Comparison of ENCODE assay signal across 16 cellular contexts in the genomic region with DNA sequence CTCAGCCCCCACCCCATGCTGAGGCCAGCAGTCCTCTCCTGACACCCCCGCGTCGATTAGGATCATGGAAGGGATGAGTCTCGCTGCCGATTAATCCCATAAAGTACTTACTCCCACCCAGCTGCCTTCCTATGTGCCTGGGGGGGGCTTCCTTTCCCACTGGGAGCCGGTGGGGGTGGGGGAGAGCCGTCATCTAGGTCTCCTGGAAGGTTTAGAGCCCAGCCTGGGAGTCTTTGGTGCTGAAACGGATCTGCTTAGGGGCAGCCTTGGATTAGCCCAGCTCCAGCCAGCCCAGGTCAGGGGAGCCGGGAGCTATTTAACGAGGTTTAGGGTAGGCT. TPM values are rescaled to one million over a fixed set of nuclear protein-coding genes. Genes with fewer than 3 reads are reported as not detected.
"Had no signal": no experiment of that assay in that cellular context is flagged by ENCODE, and none has a peak within 500 bp of the region (broad histone marks: within the 10 kb centered on the region; RNA-seq: fewer than 3 reads in every experiment).

No MANE protein-coding gene starts in this region.

- H3K4me1 Mint-ChIP-seq: activated CD4-positive, alpha-beta memory T cell treated with anti-CD3 and anti-CD28 coated beads, Interleukin-2, amount 10 ng/mL, durations not matched to agents 7 days and 5 days had no signal

- ATAC-seq: activated CD4-positive, alpha-beta T cell treated with anti-CD3 and anti-CD28 coated beads for 36 hours; activated naive CD8-positive, alpha-beta T cell treated with anti-CD3 and anti-CD28 coated beads, Interleukin-2, amount 50 U/mL, for 24 hours; sciatic nerve; stimulated activated naive B cell treated with anti-CD40 and anti-IgM and Interleukin-4, amounts not matched to agents 10 μg/mL and 1 μg/mL and 100 μg/mL, for 72 hours had no signal

- H3K9me3 Mint-ChIP-seq: activated CD4-positive, alpha-beta memory T cell treated with anti-CD3 and anti-CD28 coated beads, Interleukin-2, amount 10 ng/mL, durations not matched to agents 7 days and 5 days; activated naive CD8-positive, alpha-beta T cell treated with anti-CD3 and anti-CD28 coated beads, Interleukin-2, amount 50 U/mL, for 24 hours; naive B cell; stimulated activated naive B cell treated with anti-CD40 and anti-IgM and Interleukin-4, amounts not matched to agents 10 μg/mL and 1 μg/mL and 100 μg/mL, for 72 hours; T-helper 2 cell treated with Interferon-gamma antibody and Interleukin-4, amounts not matched to agents 5 μg/mL and 100 μg/mL, for 36 hours had no signal

- H3K4me3 Mint-ChIP-seq: activated CD4-positive, alpha-beta memory T cell treated with anti-CD3 and anti-CD28 coated beads, Interleukin-2, amount 10 ng/mL, durations not matched to agents 7 days and 5 days; activated CD4-positive, alpha-beta T cell treated with anti-CD3 and anti-CD28 coated beads for 36 hours; activated naive CD8-positive, alpha-beta T cell treated with anti-CD3 and anti-CD28 coated beads, Interleukin-2, amount 50 U/mL, for 24 hours; stimulated activated naive B cell treated with anti-CD40 and anti-IgM and Interleukin-4, amounts not matched to agents 10 μg/mL and 1 μg/mL and 100 μg/mL, for 72 hours; T-helper 2 cell treated with Interferon-gamma antibody and Interleukin-4, amounts not matched to agents 5 μg/mL and 100 μg/mL, for 36 hours had no signal

- DNase-seq: activated CD4-positive, alpha-beta memory T cell treated with anti-CD3 and anti-CD28 coated beads, Interleukin-2, amount 10 ng/mL, durations not matched to agents 7 days and 5 days; activated CD4-positive, alpha-beta T cell treated with anti-CD3 and anti-CD28 coated beads for 36 hours; activated naive CD4-positive, alpha-beta T cell; activated naive CD8-positive, alpha-beta T cell treated with anti-CD3 and anti-CD28 coated beads, Interleukin-2, amount 50 U/mL, for 24 hours; activated T-cell treated with anti-CD3 and anti-CD28 coated beads, Interleukin-2, amount 50 U/mL, for 48 hours; naive B cell; spleen; stimulated activated CD4-positive, alpha-beta T cell treated with anti-CD3 and anti-CD28 coated beads, Interleukin-1b, Interleukin-23, amount 100 ng/mL, for 48 hours; stimulated activated naive B cell treated with anti-CD40 and anti-IgM and Interleukin-4, amounts not matched to agents 10 μg/mL and 1 μg/mL and 100 μg/mL, for 72 hours had no signal

- H3K36me3 Mint-ChIP-seq: naive B cell had no signal

- H3K27ac Mint-ChIP-seq: activated CD4-positive, alpha-beta memory T cell treated with anti-CD3 and anti-CD28 coated beads, Interleukin-2, amount 10 ng/mL, durations not matched to agents 7 days and 5 days; activated CD4-positive, alpha-beta T cell treated with anti-CD3 and anti-CD28 coated beads for 36 hours; activated naive CD8-positive, alpha-beta T cell treated with anti-CD3 and anti-CD28 coated beads, Interleukin-2, amount 50 U/mL, for 24 hours; naive B cell; stimulated activated naive B cell treated with anti-CD40 and anti-IgM and Interleukin-4, amounts not matched to agents 10 μg/mL and 1 μg/mL and 100 μg/mL, for 72 hours; T-helper 2 cell treated with Interferon-gamma antibody and Interleukin-4, amounts not matched to agents 5 μg/mL and 100 μg/mL, for 36 hours had no signal

RNA-seq across cellular contexts. Expression of a gene that starts 9.8 kb away (rescaled TPM):
- total RNA-seq: activated CD4-positive, alpha-beta memory T cell treated with anti-CD3 and anti-CD28 coated beads, Interleukin-2, amount 10 ng/mL, durations not matched to agents 7 days and 5 days; activated CD4-positive, alpha-beta T cell treated with anti-CD3 and anti-CD28 coated beads for 36 hours; subcutaneous adipose tissue had no signal

RNA-seq across cellular contexts. Expression of a gene that starts 32.7 kb away (rescaled TPM):
- total RNA-seq: ascending aorta had no signal

RNA-seq across cellular contexts. Expression of a gene that starts 48.3 kb away (rescaled TPM):
- total RNA-seq: activated CD4-positive, alpha-beta memory T cell treated with anti-CD3 and anti-CD28 coated beads, Interleukin-2, amount 10 ng/mL, durations not matched to agents 7 days and 5 days; activated CD4-positive, alpha-beta T cell treated with anti-CD3 and anti-CD28 coated beads for 36 hours; ascending aorta; bronchial epithelial cell; dermis microvascular lymphatic vessel endothelial cell; lower lobe of right lung; sciatic nerve had no signal
